Comparison of ENCODE assay signal across 20 cellular contexts in genomic region chr5:36392818-36393217, GRCh38.
DNase-seq lines count a peak whose midpoint lies in the region; ATAC-seq, FAIRE-seq and TF ChIP-seq lines count a peak whose summit lies in the region.
"Had no signal": no experiment of that assay in that cellular context is flagged by ENCODE, and none has a peak within 500 bp of the region (broad histone marks: within the 10 kb centered on the region; RNA-seq: fewer than 3 reads in every experiment).

No MANE protein-coding gene starts in this region.

- intact Hi-C loops in MCF 10A (cut with micrococcal nuclease) = no loop called here
- intact Hi-C loops in breast epithelium (cut with DNase I; ENCODE audit: low total_unique reads) = no loop called here

- H3K4me1 Mint-ChIP-seq in MCF 10A (ENCODE audit: insufficient read depth, unreplicated experiment) = peaks cover 14% of the 10 kb centered on the region
- H3K4me1 Mint-ChIP-seq: activated CD4-positive, alpha-beta T cell treated with anti-CD3 and anti-CD28 coated beads for 36 hours had no signal

- H3K9me3 Mint-ChIP-seq in MCF 10A (ENCODE audit: unreplicated experiment) = no peaks in the 10 kb centered on the region
- H3K9me3 Mint-ChIP-seq: activated T-cell treated with anti-CD3 and anti-CD28 coated beads, Interleukin-2, amount 50 U/mL, for 72 hours; effector memory CD8-positive, alpha-beta T cell had no signal

- no peaks in the 10 kb centered on the region for H3K4me1 ChIP-seq in breast epithelium

- no peak for FAIRE-seq in bronchial epithelial cell (lab: Jason Lieb, UNC)

- H3K27me3 ChIP-seq in breast epithelium (no peaks in the 10 kb centered on the region), bronchial epithelial cell (ENCODE audit: control insufficient read depth, insufficient read depth, low read length) (no peaks in the 10 kb centered on the region)
- H3K27me3 ChIP-seq: adrenal gland, left lung had no signal

- H3K36me3 ChIP-seq in breast epithelium (no peaks in the 10 kb centered on the region), bronchial epithelial cell (ENCODE audit: control insufficient read depth, insufficient read depth, low read length) (no peaks in the 10 kb centered on the region)
- H3K36me3 ChIP-seq: adrenal gland, heart right ventricle, left lung had no signal

- H3K27ac ChIP-seq in breast epithelium (no peak overlapping the region), caudate nucleus (ENCODE audit: low read depth, low read length) (no peak overlapping the region)
- H3K27ac ChIP-seq: heart right ventricle, KMS-11, left lung had no signal

- DNase-seq in MCF 10A (ENCODE audit: unreplicated experiment) = peak; percentile 64
- no peak for DNase-seq in breast epithelium (ENCODE audit: low spot score in 2 of 2)
- DNase-seq in bronchial epithelial cell (ENCODE audit: low read depth) = peak; percentile 28
- peak; percentile 68 for DNase-seq in myocyte (ENCODE audit: low read depth)
- DNase-seq in NCI-H2029 treated with DMSO at 0.1 percent for 48 hours (lab: John Stamatoyannopoulos, UW) = no peak
- DNase-seq in KBM-7 = no peak
- DNase-seq in caudate nucleus (lab: John Stamatoyannopoulos, UW) = no peak
- DNase-seq: 8988T; activated CD4-positive, alpha-beta T cell treated with anti-CD3 and anti-CD28 coated beads for 36 hours; activated T-cell treated with anti-CD3 and anti-CD28 coated beads, Interleukin-2, amount 50 U/mL, for 72 hours; adrenal gland; Calu3; effector memory CD8-positive, alpha-beta T cell; heart right ventricle; left lung; NCI-H2081; SW 1271 had no signal

- no peaks in the 10 kb centered on the region for H3K9me3 ChIP-seq in breast epithelium
- H3K9me3 ChIP-seq: adrenal gland, heart right ventricle, left lung had no signal

- H3K4me3 Mint-ChIP-seq in MCF 10A (ENCODE audit: unreplicated experiment) = no peak overlapping the region
- H3K4me3 Mint-ChIP-seq: activated CD4-positive, alpha-beta T cell treated with anti-CD3 and anti-CD28 coated beads for 36 hours; activated T-cell treated with anti-CD3 and anti-CD28 coated beads, Interleukin-2, amount 50 U/mL, for 72 hours; effector memory CD8-positive, alpha-beta T cell had no signal

- H3K4me3 ChIP-seq in breast epithelium = no peak overlapping the region
- H3K4me3 ChIP-seq in bronchial epithelial cell (ENCODE audit: low read depth, low read length) = no peak overlapping the region
- H3K4me3 ChIP-seq: adrenal gland, heart right ventricle, left lung had no signal

- CTCF ChIA-PET in MCF 10A (lab: Yijun Ruan, JAX) = interaction anchor here (0.6 to 4.7 kb wide), 5 partner anchors 17 to 127 kb away, joined by 3 to 18 read pairs (median 4); no protein-coding TSS in a partner anchor

- TF ChIP-seq POLR2A in breast epithelium (IDR thresholded peaks at IDR 0.05) = no peak

- ATAC-seq in HG02885 (IDR thresholded peaks at IDR 0.05; ENCODE audit: poor library complexity, unreplicated experiment) = no peak
- ATAC-seq: activated CD4-positive, alpha-beta T cell treated with anti-CD3 and anti-CD28 coated beads for 36 hours; activated T-cell treated with anti-CD3 and anti-CD28 coated beads, Interleukin-2, amount 50 U/mL, for 72 hours; effector memory CD8-positive, alpha-beta T cell; heart right ventricle; left lung; sciatic nerve had no signal

- H3K27ac Mint-ChIP-seq in MCF 10A (ENCODE audit: low read depth, unreplicated experiment) = peak overlapping the region; percentile 20
- H3K27ac Mint-ChIP-seq: activated CD4-positive, alpha-beta T cell treated with anti-CD3 and anti-CD28 coated beads for 36 hours; activated T-cell treated with anti-CD3 and anti-CD28 coated beads, Interleukin-2, amount 50 U/mL, for 72 hours; effector memory CD8-positive, alpha-beta T cell had no signal

- in situ Hi-C loops in KBM-7 (cut with MboI; ENCODE audit: low pct_unique_long_range_greater_than_20kb, low sequenced_read_pairs) = no loop called here

- no peaks in the 10 kb centered on the region for H3K36me3 Mint-ChIP-seq in MCF 10A (ENCODE audit: insufficient read depth, unreplicated experiment)

- TF ChIP-seq CTCF in MCF 10A (IDR thresholded peaks at IDR 0.05; ENCODE audit: unreplicated experiment) (no peak), breast epithelium (IDR thresholded peaks at IDR 0.05) (no peak), bronchial epithelial cell (IDR thresholded peaks at IDR 0.05; ENCODE audit: insufficient read depth, low read length, severe bottlenecking) (no peak)

- H3K27me3 Mint-ChIP-seq in MCF 10A (ENCODE audit: insufficient read depth, unreplicated experiment) = no peaks in the 10 kb centered on the region

- POLR2A ChIA-PET in MCF 10A (lab: Yijun Ruan, JAX) = interaction anchor here (0.6 to 0.7 kb wide), 4 partner anchors 40 to 530 kb away, joined by 3 read pairs; no protein-coding TSS in a partner anchor

- BruUV-seq in MCF 10A (replicated peaks; lab: Mats Ljungman, UMichigan) = no TSS peak

Comparison
In these comparisons a context has a peak if more than half of its experiments do, and no peak if none do; other contexts are left out.
1. DNase-seq: peak in MCF 10A (single experiment), bronchial epithelial cell (single experiment) and myocyte (single experiment); none in breast epithelium (0 of 2), NCI-H2029 treated with DMSO at 0.1 percent for 48 hours (single experiment), KBM-7 (single experiment) and caudate nucleus (0 of 61).